Comparison of ENCODE assay signal across 8 cellular contexts in genomic region chr2:106030287-106031268, GRCh38.
DNase-seq lines count a peak whose midpoint lies in the region; ATAC-seq and TF ChIP-seq lines count a peak whose summit lies in the region.

No MANE protein-coding gene starts in this region.

- CTCF ChIA-PET in activated CD8-positive, alpha-beta T cell treated with anti-CD3 and anti-CD28 coated beads for 36 hours (lab: Charles Lee), result interaction anchor here (1.0 kb wide), 1 partner anchor 9 kb away, joined by 3 read pairs; no protein-coding TSS in a partner anchor
- CTCF ChIA-PET in activated CD8-positive, alpha-beta T cell treated with anti-CD3 and anti-CD28 coated beads, Interleukin-2, amount 10 ng/mL, durations not matched to agents 7 days and 5 days (lab: Charles Lee), result no interaction called here

- no peak for TF ChIP-seq POLR2A in spleen (IDR thresholded peaks at IDR 0.05)

- peak; percentile 86 for DNase-seq in activated CD8-positive, alpha-beta T cell treated with anti-CD3 and anti-CD28 coated beads for 36 hours
- no peak for DNase-seq in activated CD8-positive, alpha-beta T cell treated with anti-CD3 and anti-CD28 coated beads, Interleukin-2, amount 10 ng/mL, durations not matched to agents 7 days and 5 days
- peak; percentile 33 to 44 for DNase-seq in activated T-cell treated with anti-CD3 and anti-CD28 coated beads, Interleukin-2, amount 50 U/mL, for 72 hours
- DNase-seq in left ventricle myocardium inferior (peak; percentile 44), spleen (no peak), Kasumi-1 (lab: John Stamatoyannopoulos, UW) (no peak), ecto neural progenitor cell (ENCODE audit: low spot score) (no peak)

- H3K27me3 ChIP-seq in left ventricle myocardium inferior (ENCODE audit: low read depth) (no peaks in the 10 kb centered on the region), spleen (replicated peaks in 1 of 7) (no peaks in the 10 kb centered on the region)

- no peaks in the 10 kb centered on the region for H3K36me3 ChIP-seq in left ventricle myocardium inferior
- H3K36me3 ChIP-seq in spleen, result no peaks in the 10 kb centered on the region

- H3K4me3 Mint-ChIP-seq in activated CD8-positive, alpha-beta T cell treated with anti-CD3 and anti-CD28 coated beads for 36 hours, result no peak overlapping the region
- H3K4me3 Mint-ChIP-seq in activated CD8-positive, alpha-beta T cell treated with anti-CD3 and anti-CD28 coated beads, Interleukin-2, amount 10 ng/mL, durations not matched to agents 7 days and 5 days, result no peak overlapping the region
- peak overlapping the region in 1 of 2 donors; percentile 37 for H3K4me3 Mint-ChIP-seq in activated T-cell treated with anti-CD3 and anti-CD28 coated beads, Interleukin-2, amount 50 U/mL, for 72 hours

- TF ChIP-seq CTCF in activated CD8-positive, alpha-beta T cell treated with anti-CD3 and anti-CD28 coated beads for 36 hours (IDR thresholded peaks at IDR 0.05), result no peak
- TF ChIP-seq CTCF in left ventricle myocardium inferior (IDR thresholded peaks at IDR 0.05; ENCODE audit: borderline replicate concordance) (no peak), spleen (IDR thresholded peaks at IDR 0.05 in 8 of 11, conservative IDR thresholded peaks at IDR 0.05 in 3 of 11) (no peak)

- ATAC-seq in activated CD8-positive, alpha-beta T cell treated with anti-CD3 and anti-CD28 coated beads for 36 hours, result peak; percentile 95
- no peak for ATAC-seq in activated CD8-positive, alpha-beta T cell treated with anti-CD3 and anti-CD28 coated beads, Interleukin-2, amount 10 ng/mL, durations not matched to agents 7 days and 5 days
- ATAC-seq in activated T-cell treated with anti-CD3 and anti-CD28 coated beads, Interleukin-2, amount 50 U/mL, for 72 hours (replicated peaks in 1 of 2), result peak; percentile 76 to 89
- ATAC-seq in HG02852 (IDR thresholded peaks at IDR 0.05; ENCODE audit: unreplicated experiment), result no peak

- intact Hi-C loops in activated CD8-positive, alpha-beta T cell treated with anti-CD3 and anti-CD28 coated beads for 36 hours (cut with micrococcal nuclease), result no loop called here
- intact Hi-C loops in left ventricle myocardium inferior (cut with micrococcal nuclease), result no loop called here
- intact Hi-C loops in spleen (cut with DNase I; ENCODE audit: low total_unique reads), result no loop called here

- H3K27me3 Mint-ChIP-seq in activated CD8-positive, alpha-beta T cell treated with anti-CD3 and anti-CD28 coated beads for 36 hours, result no peaks in the 10 kb centered on the region
- H3K27me3 Mint-ChIP-seq in activated CD8-positive, alpha-beta T cell treated with anti-CD3 and anti-CD28 coated beads, Interleukin-2, amount 10 ng/mL, durations not matched to agents 7 days and 5 days (ENCODE audit: low read depth), result peaks cover 3% of the 10 kb centered on the region
- no peaks in the 10 kb centered on the region for H3K27me3 Mint-ChIP-seq in activated T-cell treated with anti-CD3 and anti-CD28 coated beads, Interleukin-2, amount 50 U/mL, for 72 hours (ENCODE audit: low read depth)

- H3K9me3 Mint-ChIP-seq in activated CD8-positive, alpha-beta T cell treated with anti-CD3 and anti-CD28 coated beads for 36 hours, result peaks cover 5% of the 10 kb centered on the region
- peaks cover 6% of the 10 kb centered on the region for H3K9me3 Mint-ChIP-seq in activated CD8-positive, alpha-beta T cell treated with anti-CD3 and anti-CD28 coated beads, Interleukin-2, amount 10 ng/mL, durations not matched to agents 7 days and 5 days (ENCODE audit: insufficient read depth)
- peaks cover 0 to 5% of the 10 kb centered on the region in 2 donors for H3K9me3 Mint-ChIP-seq in activated T-cell treated with anti-CD3 and anti-CD28 coated beads, Interleukin-2, amount 50 U/mL, for 72 hours

- no peaks in the 10 kb centered on the region for H3K9me3 ChIP-seq in left ventricle myocardium inferior (replicated peaks)
- H3K9me3 ChIP-seq in spleen, result peaks cover 0 to 7% (median 0%) of the 10 kb centered on the region in 8 donors

- H3K36me3 Mint-ChIP-seq in activated CD8-positive, alpha-beta T cell treated with anti-CD3 and anti-CD28 coated beads for 36 hours (ENCODE audit: low read depth), result no peaks in the 10 kb centered on the region
- H3K36me3 Mint-ChIP-seq in activated CD8-positive, alpha-beta T cell treated with anti-CD3 and anti-CD28 coated beads, Interleukin-2, amount 10 ng/mL, durations not matched to agents 7 days and 5 days (ENCODE audit: low read depth), result peaks cover 5% of the 10 kb centered on the region
- H3K36me3 Mint-ChIP-seq in activated T-cell treated with anti-CD3 and anti-CD28 coated beads, Interleukin-2, amount 50 U/mL, for 72 hours (ENCODE audit: insufficient read depth in 2 of 2), result no peaks in the 10 kb centered on the region

- peaks cover 40% of the 10 kb centered on the region for H3K4me1 Mint-ChIP-seq in activated CD8-positive, alpha-beta T cell treated with anti-CD3 and anti-CD28 coated beads for 36 hours (ENCODE audit: low read depth)
- H3K4me1 Mint-ChIP-seq in activated CD8-positive, alpha-beta T cell treated with anti-CD3 and anti-CD28 coated beads, Interleukin-2, amount 10 ng/mL, durations not matched to agents 7 days and 5 days (ENCODE audit: low read depth), result peaks cover 30% of the 10 kb centered on the region
- peaks cover 25% of the 10 kb centered on the region for H3K4me1 Mint-ChIP-seq in activated T-cell treated with anti-CD3 and anti-CD28 coated beads, Interleukin-2, amount 50 U/mL, for 72 hours (ENCODE audit: low read depth)

- H3K27ac Mint-ChIP-seq in activated CD8-positive, alpha-beta T cell treated with anti-CD3 and anti-CD28 coated beads for 36 hours, result peak overlapping the region; percentile 50
- no peak overlapping the region for H3K27ac Mint-ChIP-seq in activated CD8-positive, alpha-beta T cell treated with anti-CD3 and anti-CD28 coated beads, Interleukin-2, amount 10 ng/mL, durations not matched to agents 7 days and 5 days
- no peak overlapping the region for H3K27ac Mint-ChIP-seq in activated T-cell treated with anti-CD3 and anti-CD28 coated beads, Interleukin-2, amount 50 U/mL, for 72 hours

- 28 to 56% (median 37%) methylated on average over 14 of the region's 14 CpGs for WGBS in spleen, 5 donors

- POLR2A ChIA-PET in activated CD8-positive, alpha-beta T cell treated with anti-CD3 and anti-CD28 coated beads for 36 hours (lab: Charles Lee), result interaction anchor here (0.8 kb wide), 1 partner anchor 14 kb away, joined by 3 read pairs; no protein-coding TSS in a partner anchor
- POLR2A ChIA-PET in activated CD8-positive, alpha-beta T cell treated with anti-CD3 and anti-CD28 coated beads, Interleukin-2, amount 10 ng/mL, durations not matched to agents 7 days and 5 days (lab: Charles Lee), result interaction anchor here (0.7 to 0.8 kb wide), 2 partner anchors 8 to 809 kb away, joined by 3 to 4 read pairs; no protein-coding TSS in a partner anchor

- H3K4me1 ChIP-seq in left ventricle myocardium inferior (peaks cover 56% of the 10 kb centered on the region), spleen (peaks cover 0 to 12% (median 0%) of the 10 kb centered on the region in 6 donors)

- H3K27ac ChIP-seq in left ventricle myocardium inferior (replicated peaks) (peak overlapping the region; percentile 88), spleen (peak overlapping the region in 7 of 8 donors; percentile 55 to 73 (median 58))

- H3K4me3 ChIP-seq in left ventricle myocardium inferior (peak overlapping the region; percentile 26), spleen (no peak overlapping the region)

Comparison
In these comparisons a context has a peak if more than half of its experiments do, and no peak if none do; other contexts are left out.
1. ATAC-seq: peak in activated CD8-positive, alpha-beta T cell treated with anti-CD3 and anti-CD28 coated beads for 36 hours (single experiment) and activated T-cell treated with anti-CD3 and anti-CD28 coated beads, Interleukin-2, amount 50 U/mL, for 72 hours (2 of 2); none in activated CD8-positive, alpha-beta T cell treated with anti-CD3 and anti-CD28 coated beads, Interleukin-2, amount 10 ng/mL, durations not matched to agents 7 days and 5 days (single experiment) and HG02852 (single experiment).
2. DNase-seq: peak in activated CD8-positive, alpha-beta T cell treated with anti-CD3 and anti-CD28 coated beads for 36 hours (single experiment), activated T-cell treated with anti-CD3 and anti-CD28 coated beads, Interleukin-2, amount 50 U/mL, for 72 hours (2 of 2) and left ventricle myocardium inferior (single experiment); none in activated CD8-positive, alpha-beta T cell treated with anti-CD3 and anti-CD28 coated beads, Interleukin-2, amount 10 ng/mL, durations not matched to agents 7 days and 5 days (single experiment), spleen (single experiment), Kasumi-1 (0 of 2) and ecto neural progenitor cell (single experiment).